ENCODE assay signal across 9 cellular contexts in the genomic region with DNA sequence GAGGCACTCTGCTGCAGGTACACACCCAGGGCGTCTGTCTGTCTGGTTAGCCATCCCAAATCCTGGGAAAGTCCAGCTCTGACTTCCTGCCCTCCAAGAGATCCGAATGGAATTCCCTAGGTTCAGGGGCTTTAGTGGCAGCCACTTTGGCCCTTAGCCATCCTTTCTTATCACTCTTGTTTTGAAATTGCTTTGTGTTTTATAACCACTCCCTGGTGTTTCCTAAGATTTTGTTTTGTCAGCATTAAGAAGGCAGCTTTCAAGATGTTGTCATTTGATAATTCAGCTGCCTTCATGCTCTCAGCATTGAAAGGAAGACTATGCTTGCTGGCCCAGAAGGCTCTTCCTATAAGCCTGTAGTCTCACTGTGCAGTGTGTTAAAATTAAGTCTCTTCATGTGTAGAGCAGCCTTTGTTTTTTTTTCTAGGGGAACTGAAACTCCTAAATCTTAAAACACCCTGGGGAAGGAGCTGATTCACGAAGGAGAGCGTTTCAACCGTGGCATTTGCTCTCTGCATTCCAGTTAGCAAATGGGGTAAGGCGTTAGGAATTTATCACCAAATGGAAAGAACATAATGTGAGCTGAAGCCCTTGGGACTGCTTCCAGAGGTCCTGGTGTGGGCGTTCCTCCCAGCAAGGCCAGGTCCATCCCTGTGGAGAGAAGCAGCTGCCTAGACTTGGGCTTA. TPM values are rescaled to one million over a fixed set of nuclear protein-coding genes. Genes with fewer than 3 reads are reported as not detected.
DNase-seq lines count a peak whose midpoint lies in the region; ATAC-seq, FAIRE-seq and TF ChIP-seq lines count a peak whose summit lies in the region.
"Had no signal": no experiment of that assay in that cellular context is flagged by ENCODE, and none has a peak within 500 bp of the region (broad histone marks: within the 10 kb centered on the region; RNA-seq: fewer than 3 reads in every experiment).

No MANE protein-coding gene starts in this region.

- no peaks in the 10 kb centered on the region for H3K27me3 ChIP-seq in GM12878 (replicated peaks in 1 of 2; ENCODE audit: control insufficient read depth in 2 of 2, insufficient read depth in 2 of 2, low read length in 1 of 2)
- no peaks in the 10 kb centered on the region for H3K27me3 ChIP-seq in tibial nerve

- no peak for TF ChIP-seq POLR2A in GM12878 (IDR thresholded peaks at IDR 0.05; ENCODE audit: low read depth, low read length)
- peak in 1 of 2 donors; percentile 17 for TF ChIP-seq POLR2A in tibial nerve (IDR thresholded peaks at IDR 0.05)

- no peak for FAIRE-seq in GM12878 (lab: Jason Lieb, UNC)
- FAIRE-seq: G401.6 had no signal

- CTCF ChIA-PET in GM12878 (lab: Yijun Ruan, JAX) (interaction anchor here (0.7 to 1.6 kb wide), 7 partner anchors 20 to 96 kb away, joined by 3 to 6 read pairs (median 4); no protein-coding TSS in a partner anchor), HEK293T (lab: Yijun Ruan, JAX) (no interaction called here)

- H3K4me3 Mint-ChIP-seq in activated naive CD8-positive, alpha-beta T cell treated with anti-CD3 and anti-CD28 coated beads, Interleukin-2, amount 10 ng/mL, durations not matched to agents 7 days and 5 days = no peak overlapping the region
- H3K4me3 Mint-ChIP-seq in activated naive CD8-positive, alpha-beta T cell treated with anti-CD3 and anti-CD28 coated beads for 36 hours = no peak overlapping the region

- peaks cover 31% of the 10 kb centered on the region for H3K36me3 Mint-ChIP-seq in activated naive CD8-positive, alpha-beta T cell treated with anti-CD3 and anti-CD28 coated beads, Interleukin-2, amount 10 ng/mL, durations not matched to agents 7 days and 5 days
- peaks cover 42% of the 10 kb centered on the region for H3K36me3 Mint-ChIP-seq in activated naive CD8-positive, alpha-beta T cell treated with anti-CD3 and anti-CD28 coated beads for 36 hours

- BruUV-seq in GM12878 (replicated peaks; lab: Mats Ljungman, UMichigan) = no TSS peak

- no peak overlapping the region; the same call in 1 of the 2 replicates for H3K27ac ChIP-seq in GM12878 (ENCODE audit: control insufficient read depth, insufficient read depth)
- H3K27ac ChIP-seq in tibial nerve = peak overlapping the region; percentile 58 to 89 (median 78)

- TF ChIP-seq EP300 in GM12878 (IDR thresholded peaks at IDR 0.05; ENCODE audit: borderline replicate concordance in 1 of 2, control insufficient read depth in 1 of 2, low read depth in 2 of 2, low read length in 2 of 2) (0 out of 4 replicates have a peak, but pooled peaks of 1 of the 2 experiments have one; percentile 28), tibial nerve (IDR thresholded peaks at IDR 0.05) (peak; percentile 83 to 84)

- in situ Hi-C loops in GM12878 (cut with MboI) = no loop called here

- SMC1A ChIA-PET in GM12878 (lab: Charles Lee; ENCODE audit: uncharacterized antibody, unreplicated experiment) = interaction anchor here (0.5 to 1.8 kb wide), 9 partner anchors 9 to 462 kb away, joined by 3 to 7 read pairs (median 3); no protein-coding TSS in a partner anchor

- RAD21 ChIA-PET in GM12878 (lab: Charles Lee; ENCODE audit: unreplicated experiment) = interaction anchor here (0.8 to 2.2 kb wide), 7 partner anchors 14 to 69 kb away, joined by 3 to 18 read pairs (median 4); a partner anchor contains a TSS

- H3K4me3 ChIP-seq in GM12878 (no peak overlapping the region), tibial nerve (no peak overlapping the region)

- POLR2A ChIA-PET in activated naive CD8-positive, alpha-beta T cell treated with anti-CD3 and anti-CD28 coated beads, Interleukin-2, amount 10 ng/mL, durations not matched to agents 7 days and 5 days (lab: Charles Lee) = interaction anchor here (1.1 kb wide), 1 partner anchor 23 kb away, joined by 4 read pairs; no protein-coding TSS in a partner anchor
- POLR2A ChIA-PET in GM12878 (lab: Charles Lee) (interaction anchor here (1.0 to 1.4 kb wide), 4 partner anchors 11 to 35 kb away, joined by 3 to 7 read pairs (median 4); no protein-coding TSS in a partner anchor), HEK293T (lab: Yijun Ruan, JAX) (no interaction called here)

- 70% methylated on average over 7 of the region's 7 CpGs for WGBS in GM12878 (ENCODE audit: insufficient coverage, insufficient replicate concordance, low lambda C conversion rate, missing lambda C conversion rate)
- 25 to 35% methylated on average over 7 of the region's 7 CpGs for WGBS in tibial nerve, 2 donors

- H3K4me1 ChIP-seq in GM12878 (ENCODE audit: control insufficient read depth, insufficient read depth, low read length) (peaks cover 15% of the 10 kb centered on the region), tibial nerve (peaks cover 6 to 52% (median 21%) of the 10 kb centered on the region in 4 donors)

- TF ChIP-seq RAD21 in GM12878 (IDR thresholded peaks at IDR 0.05; ENCODE audit: insufficient read depth, low read depth, low read length) = no peak

- no peaks in the 10 kb centered on the region for H3K79me2 ChIP-seq in GM12878 (ENCODE audit: control insufficient read depth, insufficient read depth, low read length)

- no peaks in the 10 kb centered on the region for H4K20me1 ChIP-seq in GM12878 (ENCODE audit: control insufficient read depth, insufficient read depth)

- DNase-seq in activated naive CD8-positive, alpha-beta T cell treated with anti-CD3 and anti-CD28 coated beads, Interleukin-2, amount 10 ng/mL, durations not matched to agents 7 days and 5 days = no peak
- DNase-seq in activated naive CD8-positive, alpha-beta T cell treated with anti-CD3 and anti-CD28 coated beads for 36 hours = no peak
- DNase-seq in GM12878 (ENCODE audit: low read depth, low spot score) (no peak), left colon (no peak), tibial nerve (ENCODE audit: low spot score in 2 of 2) (peak in 1 of 2 donors; percentile 62), HEK293T (ENCODE audit: extremely low spot score) (no peak), NCI-H2171 (lab: John Stamatoyannopoulos, UW) (no peak)

- H3K27me3 Mint-ChIP-seq in activated naive CD8-positive, alpha-beta T cell treated with anti-CD3 and anti-CD28 coated beads, Interleukin-2, amount 10 ng/mL, durations not matched to agents 7 days and 5 days = no peaks in the 10 kb centered on the region
- no peaks in the 10 kb centered on the region for H3K27me3 Mint-ChIP-seq in activated naive CD8-positive, alpha-beta T cell treated with anti-CD3 and anti-CD28 coated beads for 36 hours

- intact Hi-C loops in GM12878 (cut with micrococcal nuclease; ENCODE audit: unreplicated experiment) (no loop called here), left colon (cut with DNase I, micrococcal nuclease) (no loop called here)

- peaks cover 2% of the 10 kb centered on the region for H3K4me1 Mint-ChIP-seq in activated naive CD8-positive, alpha-beta T cell treated with anti-CD3 and anti-CD28 coated beads, Interleukin-2, amount 10 ng/mL, durations not matched to agents 7 days and 5 days
- H3K4me1 Mint-ChIP-seq in activated naive CD8-positive, alpha-beta T cell treated with anti-CD3 and anti-CD28 coated beads for 36 hours = no peaks in the 10 kb centered on the region

- no peaks in the 10 kb centered on the region for H3K9me3 ChIP-seq in GM12878 (replicated peaks; ENCODE audit: control insufficient read depth, insufficient read depth, low read length)
- H3K9me3 ChIP-seq in tibial nerve = no peaks in the 10 kb centered on the region

- no peak overlapping the region for H3K4me2 ChIP-seq in GM12878 (ENCODE audit: control insufficient read depth, insufficient read depth)

- H3K9me3 Mint-ChIP-seq in activated naive CD8-positive, alpha-beta T cell treated with anti-CD3 and anti-CD28 coated beads, Interleukin-2, amount 10 ng/mL, durations not matched to agents 7 days and 5 days = no peaks in the 10 kb centered on the region
- no peaks in the 10 kb centered on the region for H3K9me3 Mint-ChIP-seq in activated naive CD8-positive, alpha-beta T cell treated with anti-CD3 and anti-CD28 coated beads for 36 hours

- no peak overlapping the region for H3K9ac ChIP-seq in GM12878 (ENCODE audit: control insufficient read depth, insufficient read depth, low read length)

- no peak overlapping the region for H2AFZ ChIP-seq in GM12878 (ENCODE audit: control insufficient read depth, low read depth, low read length)

- ATAC-seq in activated naive CD8-positive, alpha-beta T cell treated with anti-CD3 and anti-CD28 coated beads, Interleukin-2, amount 10 ng/mL, durations not matched to agents 7 days and 5 days (ENCODE audit: low read depth) = no peak
- ATAC-seq in GM12878 = peak; percentile 89
- ATAC-seq in left colon = peak; percentile 23
- ATAC-seq in GM18867 (IDR thresholded peaks at IDR 0.05; ENCODE audit: unreplicated experiment) = no peak

- no peak for TF ChIP-seq CTCF in GM12878 (IDR thresholded peaks at IDR 0.05 in 2 of 3, conservative IDR thresholded peaks at IDR 0.05 in 1 of 3; ENCODE audit: control insufficient read depth in 2 of 3, extremely low read depth in 1 of 3, insufficient read depth in 1 of 3, low read depth in 3 of 3, low read length in 3 of 3)
- TF ChIP-seq CTCF in tibial nerve (IDR thresholded peaks at IDR 0.05) = no peak

- H3K36me3 ChIP-seq in GM12878 (ENCODE audit: control insufficient read depth in 2 of 2, insufficient read depth in 2 of 2, low read length in 1 of 2) (peaks cover 6 to 29% of the 10 kb centered on the region in 2 experiments), tibial nerve (peaks cover 0 to 49% (median 0%) of the 10 kb centered on the region in 3 donors)

- peak overlapping the region; percentile 36 for H3K27ac Mint-ChIP-seq in activated naive CD8-positive, alpha-beta T cell treated with anti-CD3 and anti-CD28 coated beads, Interleukin-2, amount 10 ng/mL, durations not matched to agents 7 days and 5 days
- no peak overlapping the region for H3K27ac Mint-ChIP-seq in activated naive CD8-positive, alpha-beta T cell treated with anti-CD3 and anti-CD28 coated beads for 36 hours

RNA-seq across cellular contexts. Expression of a gene that starts 14.2 kb away (rescaled TPM):
- under 1 TPM in 1 of 2 experiments, not detected in 1; 0.45 TPM for total RNA-seq in activated naive CD8-positive, alpha-beta T cell treated with anti-CD3 and anti-CD28 coated beads, Interleukin-2, amount 10 ng/mL, durations not matched to agents 7 days and 5 days
- not detected for total RNA-seq in activated naive CD8-positive, alpha-beta T cell treated with anti-CD3 and anti-CD28 coated beads for 36 hours
- total RNA-seq in GM12878 (2013; cell fraction: nucleolus; rRNA removed) = not detected in 2 replicates
- total RNA-seq in GM12878 (2014; rRNA removed) (0.11 TPM in 1 of 2 replicates, not detected in the other), GM12878 (2014; rRNA removed; fragmentation: Illumina TruSeq; extraction: Trizol) (not detected in 2 replicates), GM12878 (2021) (0.23 TPM in 1 of 2 replicates, not detected in the other), left colon (10 to 100 TPM; 13.7 to 19.2 TPM), tibial nerve (100 to 1,000 TPM; 137 to 819 (median 340) TPM)
- not detected for polyA plus RNA-seq in GM12878 (2011; ENCODE audit: low read depth)
- polyA plus RNA-seq in GM12878 (2011; rRNA removed) (not detected in 2 replicates), GM12878 (2014; fragmentation: Illumina TruSeq; extraction: Trizol) (not detected in 2 replicates), GM12878 (2014; fragmentation: Nextera tagmentation; extraction: Ambion mirVana) (not detected), GM12878 (2014; rRNA removed) (0.13 TPM in 1 of 2 replicates, not detected in the other), GM12878 (2016; fragmentation: Nextera tagmentation; extraction: Ambion mirVana) (not detected)
- 0.12 and 0.15 TPM in 2 replicates for polyA plus RNA-seq in GM12878 (2011; cell fraction: cytosol; rRNA removed)
- 0.51 and 0.82 TPM in 2 replicates for polyA plus RNA-seq in GM12878 (2011; cell fraction: nucleus; rRNA removed)
- not detected in 2 replicates for polyA plus RNA-seq in GM12878 (2012)
- not detected in 2 replicates for polyA minus RNA-seq in GM12878 (2011; rRNA and poly(A)+ RNA removed)
- not detected in 2 replicates for polyA minus RNA-seq in GM12878 (2011; cell fraction: cytosol; rRNA and poly(A)+ RNA removed)
- 0.24 and 0.77 TPM in 2 replicates for polyA minus RNA-seq in GM12878 (2011; cell fraction: nucleus; rRNA and poly(A)+ RNA removed)

RNA-seq across cellular contexts. Expression of a gene that starts 35.9 kb away (rescaled TPM):
- total RNA-seq in activated naive CD8-positive, alpha-beta T cell treated with anti-CD3 and anti-CD28 coated beads, Interleukin-2, amount 10 ng/mL, durations not matched to agents 7 days and 5 days = 10 to 100 TPM; 47.8 to 49.0 TPM
- 10 to 100 TPM; 91.6 to 92.0 TPM for total RNA-seq in activated naive CD8-positive, alpha-beta T cell treated with anti-CD3 and anti-CD28 coated beads for 36 hours
- total RNA-seq in GM12878 (2013; cell fraction: nucleolus; rRNA removed) = 100 and 127 TPM in 2 replicates
- total RNA-seq in GM12878 (2014; rRNA removed) (76.8 and 77.9 TPM in 2 replicates), GM12878 (2014; rRNA removed; fragmentation: Illumina TruSeq; extraction: Trizol) (66.7 and 68.5 TPM in 2 replicates), GM12878 (2021) (55.5 and 62.2 TPM in 2 replicates), left colon (10 to 100 TPM; 18.9 to 22.2 TPM), tibial nerve (10 to 100 TPM; 48.3 to 67.7 (median 64.2) TPM)
- polyA plus RNA-seq in GM12878 (2011; ENCODE audit: low read depth) = 63.3 TPM
- polyA plus RNA-seq in GM12878 (2011; rRNA removed) (119 and 121 TPM in 2 replicates), GM12878 (2014; fragmentation: Illumina TruSeq; extraction: Trizol) (46.3 and 58.0 TPM in 2 replicates), GM12878 (2014; fragmentation: Nextera tagmentation; extraction: Ambion mirVana) (100 to 1,000 TPM; 159 to 193 TPM), GM12878 (2014; rRNA removed) (71.9 and 72.6 TPM in 2 replicates), GM12878 (2016; fragmentation: Nextera tagmentation; extraction: Ambion mirVana) (10 to 100 TPM; 88.9 to 94.5 TPM)
- polyA plus RNA-seq in GM12878 (2011; cell fraction: cytosol; rRNA removed) = 70.9 and 86.3 TPM in 2 replicates
- 84.9 and 86.2 TPM in 2 replicates for polyA plus RNA-seq in GM12878 (2011; cell fraction: nucleus; rRNA removed)
- 60.1 and 67.1 TPM in 2 replicates for polyA plus RNA-seq in GM12878 (2012)
- 70.0 and 75.6 TPM in 2 replicates for polyA minus RNA-seq in GM12878 (2011; rRNA and poly(A)+ RNA removed)
- polyA minus RNA-seq in GM12878 (2011; cell fraction: cytosol; rRNA and poly(A)+ RNA removed) = 13.4 and 16.3 TPM in 2 replicates
- 34.9 and 60.0 TPM in 2 replicates for polyA minus RNA-seq in GM12878 (2011; cell fraction: nucleus; rRNA and poly(A)+ RNA removed)

RNA-seq across cellular contexts. Expression of a gene that starts 35.9 kb away (rescaled TPM):
- total RNA-seq in activated naive CD8-positive, alpha-beta T cell treated with anti-CD3 and anti-CD28 coated beads, Interleukin-2, amount 10 ng/mL, durations not matched to agents 7 days and 5 days = 10 to 100 TPM; 44.7 to 51.1 TPM
- total RNA-seq in activated naive CD8-positive, alpha-beta T cell treated with anti-CD3 and anti-CD28 coated beads for 36 hours = 10 to 100 TPM; 39.1 to 39.5 TPM
- total RNA-seq in GM12878 (2013; cell fraction: nucleolus; rRNA removed) = 56.2 and 56.3 TPM in 2 replicates
- total RNA-seq in GM12878 (2014; rRNA removed) = 46.5 and 46.9 TPM in 2 replicates
- 29.6 and 32.1 TPM in 2 replicates for total RNA-seq in GM12878 (2014; rRNA removed; fragmentation: Illumina TruSeq; extraction: Trizol)
- total RNA-seq in GM12878 (2021) = 40.0 and 42.6 TPM in 2 replicates
- polyA plus RNA-seq in GM12878 (2011; ENCODE audit: low read depth) = 11.9 TPM
- 56.5 and 79.1 TPM in 2 replicates for polyA plus RNA-seq in GM12878 (2011; rRNA removed)
- polyA plus RNA-seq in GM12878 (2011; cell fraction: cytosol; rRNA removed) = 87.6 and 105 TPM in 2 replicates
- polyA plus RNA-seq in GM12878 (2011; cell fraction: nucleus; rRNA removed) = 50.4 and 58.3 TPM in 2 replicates
- polyA plus RNA-seq in GM12878 (2012) = 19.2 and 21.2 TPM in 2 replicates
- polyA plus RNA-seq in GM12878 (2014; fragmentation: Illumina TruSeq; extraction: Trizol) = 40.3 and 47.8 TPM in 2 replicates
- polyA plus RNA-seq in GM12878 (2014; fragmentation: Nextera tagmentation; extraction: Ambion mirVana) = 1 to 10 TPM; 6.8 to 7.4 TPM
- 38.1 and 41.5 TPM in 2 replicates for polyA plus RNA-seq in GM12878 (2014; rRNA removed)
- 10 to 100 TPM; 39.4 to 42.1 TPM for polyA plus RNA-seq in GM12878 (2016; fragmentation: Nextera tagmentation; extraction: Ambion mirVana)
- polyA minus RNA-seq in GM12878 (2011; rRNA and poly(A)+ RNA removed) = 190 TPM in 2 replicates
- polyA minus RNA-seq in GM12878 (2011; cell fraction: cytosol; rRNA and poly(A)+ RNA removed) = 25.6 and 27.0 TPM in 2 replicates
- 24.4 and 43.5 TPM in 2 replicates for polyA minus RNA-seq in GM12878 (2011; cell fraction: nucleus; rRNA and poly(A)+ RNA removed)
- 100 to 1,000 TPM; 152 to 171 TPM for total RNA-seq in left colon
- 100 to 1,000 TPM in 3 of 4 donors, 10 to 100 TPM in 1; 98.4 to 139 (median 117) TPM for total RNA-seq in tibial nerve

Comparison
In these comparisons a context has a peak if more than half of its experiments do, and no peak if none do; other contexts are left out.
1. ATAC-seq: peak in GM12878 (single experiment) and left colon (single experiment); none in activated naive CD8-positive, alpha-beta T cell treated with anti-CD3 and anti-CD28 coated beads, Interleukin-2, amount 10 ng/mL, durations not matched to agents 7 days and 5 days (single experiment) and GM18867 (single experiment).
2. RNA of a gene that starts 14.2 kb away (total RNA-seq): 137 to 819 TPM in tibial nerve and 13.7 to 19.2 TPM in left colon; 0.45 TPM in activated naive CD8-positive, alpha-beta T cell treated with anti-CD3 and anti-CD28 coated beads, Interleukin-2, amount 10 ng/mL, durations not matched to agents 7 days and 5 days, not detected in activated naive CD8-positive, alpha-beta T cell treated with anti-CD3 and anti-CD28 coated beads for 36 hours and 0.11 to 0.23 TPM in GM12878; every median in the first group is over 10 times any median in the second.